Comparison of ENCODE assay signal across 9 cellular contexts in the genomic region with DNA sequence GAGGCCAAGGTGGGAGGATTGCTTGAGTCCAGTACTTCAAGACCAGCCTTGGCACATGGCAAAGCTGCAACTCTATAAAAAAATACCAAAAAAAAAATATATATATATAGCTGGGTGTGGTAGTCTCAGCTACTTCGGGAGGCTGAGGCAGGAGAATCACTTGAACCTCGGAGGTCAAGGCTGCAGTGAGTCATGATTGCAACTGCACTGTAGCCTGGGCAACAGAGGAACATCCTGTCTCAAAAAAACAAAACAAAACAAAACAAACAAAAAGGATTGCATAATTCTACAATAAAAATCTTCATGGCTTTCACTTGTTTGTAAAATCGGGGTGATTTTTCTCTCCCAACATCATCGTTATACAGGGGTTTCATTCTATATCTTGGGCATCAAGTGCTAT. TPM values are rescaled to one million over a fixed set of nuclear protein-coding genes. Genes with fewer than 3 reads are reported as not detected.
DNase-seq lines count a peak whose midpoint lies in the region; TF ChIP-seq lines count a peak whose summit lies in the region.
"Had no signal": no experiment of that assay in that cellular context is flagged by ENCODE, and none has a peak within 500 bp of the region (broad histone marks: within the 10 kb centered on the region; RNA-seq: fewer than 3 reads in every experiment).

No MANE protein-coding gene starts in this region.

- no peaks in the 10 kb centered on the region for H3K9me3 ChIP-seq in skeletal muscle satellite cell (replicated peaks; ENCODE audit: low read length)
- H3K9me3 ChIP-seq: psoas muscle had no signal

- DNase-seq in HFF-Myc (ENCODE audit: extremely low read depth, low read depth) (peak; percentile 35), T1000 (lab: John Stamatoyannopoulos, UW) (peak; percentile 1), fibroblast of the conjunctiva (ENCODE audit: low read depth) (peak; percentile 70), HK-2 (ENCODE audit: unreplicated experiment) (no peak), AG20443 (ENCODE audit: low spot score) (no peak), amygdala (lab: John Stamatoyannopoulos, UW) (no peak)
- DNase-seq: psoas muscle had no signal

- no peak overlapping the region for H3K9ac ChIP-seq in skeletal muscle satellite cell (ENCODE audit: low read depth, low read length)

- peaks cover 6% of the 10 kb centered on the region for H3K4me1 ChIP-seq in skeletal muscle satellite cell (ENCODE audit: control insufficient read depth, insufficient read depth, low read length)
- H3K4me1 ChIP-seq: psoas muscle had no signal

- peak overlapping the region; percentile 54 for H3K4me2 ChIP-seq in skeletal muscle satellite cell (ENCODE audit: low read length)

- H3K4me3 ChIP-seq in HFF-Myc (replicated peaks; ENCODE audit: low read depth, low read length) (no peak overlapping the region), skeletal muscle satellite cell (ENCODE audit: low read length) (no peak overlapping the region)
- H3K4me3 ChIP-seq: lung, psoas muscle had no signal

- no peaks in the 10 kb centered on the region for H3K27me3 ChIP-seq in skeletal muscle satellite cell (ENCODE audit: control insufficient read depth, insufficient read depth, low read length)

- TF ChIP-seq CTCF in HFF-Myc (IDR thresholded peaks at IDR 0.05; ENCODE audit: low read depth, low read length, missing control alignments): no peak

- no peaks in the 10 kb centered on the region for H3K36me3 ChIP-seq in skeletal muscle satellite cell (ENCODE audit: insufficient read depth, low read length)

RNA-seq across cellular contexts. Expression of gene GUSB, which starts 35.1 kb away (rescaled TPM):
- total RNA-seq in skeletal muscle satellite cell (2012; rRNA removed): 9.9 and 17.7 TPM in 2 replicates

Comparison
In these comparisons a context has a peak if more than half of its experiments do, and no peak if none do; other contexts are left out.
1. DNase-seq: peak in HFF-Myc (single experiment), T1000 (single experiment) and fibroblast of the conjunctiva (single experiment); none in HK-2 (single experiment), AG20443 (single experiment) and amygdala (0 of 56).